Comparison of ENCODE assay signal across 1 cellular context in the genomic region with DNA sequence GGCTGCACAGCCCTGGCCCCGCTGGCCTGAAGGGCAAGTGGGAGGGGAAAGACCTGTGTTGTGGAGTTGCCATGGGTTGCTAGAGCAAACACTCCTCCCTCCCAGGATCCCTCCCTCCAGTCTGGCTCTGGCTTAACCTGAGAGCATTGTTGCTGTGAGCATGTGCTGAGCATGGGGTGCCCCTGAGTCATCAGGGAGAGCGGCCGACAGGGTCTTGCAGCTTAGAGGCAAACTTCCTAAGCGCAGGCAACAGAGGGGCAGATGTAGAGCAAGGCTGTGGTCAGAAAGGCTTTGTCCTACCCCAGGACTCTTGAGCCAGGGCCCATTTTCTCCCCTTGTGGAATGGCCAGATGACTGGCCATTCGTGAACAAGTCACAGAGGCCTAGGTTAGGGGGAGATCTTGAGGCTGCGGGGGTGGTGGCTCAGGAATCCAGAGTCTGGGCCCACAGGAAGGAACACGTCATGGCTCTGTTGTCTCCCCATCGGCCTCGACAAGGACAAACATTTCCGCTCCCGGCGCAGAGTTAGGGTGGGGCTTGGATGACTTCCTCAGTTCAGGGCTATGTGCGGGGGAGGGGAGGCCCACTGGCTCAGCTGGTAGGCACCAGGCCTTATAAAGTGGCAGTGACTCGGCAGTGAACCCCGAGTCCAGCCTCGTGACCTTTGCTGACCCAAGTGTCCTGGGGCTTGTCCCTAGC.
A peak's percentile ranks its signal among the peaks of the same experiment; 100 is the strongest.
TF ChIP-seq lines count a peak whose summit lies in the region.

No MANE protein-coding gene starts in this region.

TF ChIP-seq in HepG2, 621 proteins besides CTCF, POLR2A, EP300 and RAD21 (continued from another document and continues in another):
- TF ChIP-seq, protein P1, sequence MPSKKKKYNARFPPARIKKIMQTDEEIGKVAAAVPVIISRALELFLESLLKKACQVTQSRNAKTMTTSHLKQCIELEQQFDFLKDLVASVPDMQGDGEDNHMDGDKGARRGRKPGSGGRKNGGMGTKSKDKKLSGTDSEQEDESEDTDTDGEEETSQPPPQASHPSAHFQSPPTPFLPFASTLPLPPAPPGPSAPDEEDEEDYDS (CRISPR knock-in tag; IDR thresholded peaks at IDR 0.05) = peak; percentile 83
- TF ChIP-seq, protein P2, sequence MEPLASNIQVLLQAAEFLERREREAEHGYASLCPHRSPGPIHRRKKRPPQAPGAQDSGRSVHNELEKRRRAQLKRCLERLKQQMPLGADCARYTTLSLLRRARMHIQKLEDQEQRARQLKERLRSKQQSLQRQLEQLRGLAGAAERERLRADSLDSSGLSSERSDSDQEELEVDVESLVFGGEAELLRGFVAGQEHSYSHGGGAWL (CRISPR knock-in tag; IDR thresholded peaks at IDR 0.05) = peak; percentile 83; the same call in 1 of the 2 replicates
- TF ChIP-seq ZBTB7A (CRISPR knock-in tag; IDR thresholded peaks at IDR 0.05) (peak; percentile 86; the same call in 1 of the 2 replicates), PCBP2 (optimal IDR thresholded peaks at IDR 0.05; ENCODE audit: low read depth, low read length, poor library complexity, severe bottlenecking) (no peak), GZF1 (CRISPR knock-in tag; IDR thresholded peaks at IDR 0.05) (no peak; the same call in 1 of the 2 replicates), EZH2 (conservative IDR thresholded peaks at IDR 0.05; ENCODE audit: low read depth, low read length) (no peak), SNRNP70 (IDR thresholded peaks at IDR 0.05; ENCODE audit: low read depth, low read length) (no peak), ZNF232 (CRISPR knock-in tag; IDR thresholded peaks at IDR 0.05; ENCODE audit: borderline replicate concordance) (peak; percentile 89), ARNT2 (CRISPR knock-in tag; IDR thresholded peaks at IDR 0.05; ENCODE audit: low read depth) (peak; percentile 77), ETV6 (CRISPR knock-in tag; conservative IDR thresholded peaks at IDR 0.05) (0 out of 2 replicates have a peak, but pooled peaks have one; percentile 11), GFI1 (CRISPR knock-in tag; IDR thresholded peaks at IDR 0.05; ENCODE audit: borderline replicate concordance) (peak; percentile 19; the same call in 1 of the 2 replicates), ZNF589 (CRISPR knock-in tag; conservative IDR thresholded peaks at IDR 0.05) (0 out of 2 replicates have a peak, but pooled peaks have one; percentile 66), JUNB (CRISPR knock-in tag; IDR thresholded peaks at IDR 0.05; ENCODE audit: borderline replicate concordance) (peak; percentile 86; the same call in 1 of the 2 replicates), ZNF251 (CRISPR knock-in tag; IDR thresholded peaks at IDR 0.05) (0 out of 2 replicates have a peak, but pooled peaks have one; percentile 50), RCOR2 (CRISPR knock-in tag; IDR thresholded peaks at IDR 0.05) (peak; percentile 78), ATF7-NPFF (CRISPR knock-in tag; IDR thresholded peaks at IDR 0.05; ENCODE audit: low read depth) (peak; percentile 48), ZNF839 (CRISPR knock-in tag; IDR thresholded peaks at IDR 0.05; ENCODE audit: borderline replicate concordance) (0 out of 2 replicates have a peak, but pooled peaks have one; percentile 79), ZNF670 (CRISPR knock-in tag; IDR thresholded peaks at IDR 0.05; ENCODE audit: borderline replicate concordance) (peak; percentile 98), ZSCAN9 (CRISPR knock-in tag; IDR thresholded peaks at IDR 0.05; ENCODE audit: borderline replicate concordance) (peak; percentile 91), DR1 (CRISPR knock-in tag; IDR thresholded peaks at IDR 0.05) (no peak), HOXA3 (CRISPR knock-in tag; IDR thresholded peaks at IDR 0.05) (peak; percentile 59; the same call in 1 of the 2 replicates), RAD51 (IDR thresholded peaks at IDR 0.05; ENCODE audit: borderline replicate concordance) (no peak), ZFYVE20 (CRISPR knock-in tag; IDR thresholded peaks at IDR 0.05; ENCODE audit: borderline replicate concordance, low read depth) (no peak), HOXA5 (CRISPR knock-in tag; IDR thresholded peaks at IDR 0.05) (peak; percentile 86; the same call in 1 of the 2 replicates), ZNF567 (CRISPR knock-in tag; IDR thresholded peaks at IDR 0.05; ENCODE audit: borderline replicate concordance) (peak; percentile 98), KLF6 (CRISPR knock-in tag; IDR thresholded peaks at IDR 0.05) (peak; percentile 78), ZNF75D (CRISPR knock-in tag; IDR thresholded peaks at IDR 0.05; ENCODE audit: borderline replicate concordance) (no peak), ZNF501 (CRISPR knock-in tag; IDR thresholded peaks at IDR 0.05) (peak; percentile 94), ZBTB42 (CRISPR knock-in tag; IDR thresholded peaks at IDR 0.05) (no peak), ZNF569 (CRISPR knock-in tag; IDR thresholded peaks at IDR 0.05; ENCODE audit: borderline replicate concordance) (no peak), ZKSCAN5 (CRISPR knock-in tag; IDR thresholded peaks at IDR 0.05) (no peak), ISL2 (CRISPR knock-in tag; IDR thresholded peaks at IDR 0.05) (no peak; the same call in 1 of the 2 replicates), SETDB1 (CRISPR knock-in tag; IDR thresholded peaks at IDR 0.05; ENCODE audit: borderline replicate concordance) (no peak), CEBPG (CRISPR knock-in tag; IDR thresholded peaks at IDR 0.05) (peak; percentile 56; the same call in 1 of the 2 replicates)
- TF ChIP-seq, protein P3, sequence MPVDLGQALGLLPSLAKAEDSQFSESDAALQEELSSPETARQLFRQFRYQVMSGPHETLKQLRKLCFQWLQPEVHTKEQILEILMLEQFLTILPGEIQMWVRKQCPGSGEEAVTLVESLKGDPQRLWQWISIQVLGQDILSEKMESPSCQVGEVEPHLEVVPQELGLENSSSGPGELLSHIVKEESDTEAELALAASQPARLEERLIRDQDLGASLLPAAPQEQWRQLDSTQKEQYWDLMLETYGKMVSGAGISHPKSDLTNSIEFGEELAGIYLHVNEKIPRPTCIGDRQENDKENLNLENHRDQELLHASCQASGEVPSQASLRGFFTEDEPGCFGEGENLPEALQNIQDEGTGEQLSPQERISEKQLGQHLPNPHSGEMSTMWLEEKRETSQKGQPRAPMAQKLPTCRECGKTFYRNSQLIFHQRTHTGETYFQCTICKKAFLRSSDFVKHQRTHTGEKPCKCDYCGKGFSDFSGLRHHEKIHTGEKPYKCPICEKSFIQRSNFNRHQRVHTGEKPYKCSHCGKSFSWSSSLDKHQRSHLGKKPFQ (CRISPR knock-in tag; IDR thresholded peaks at IDR 0.05; ENCODE audit: insufficient replicate concordance) = peak; percentile 51
- TF ChIP-seq, protein P4, sequence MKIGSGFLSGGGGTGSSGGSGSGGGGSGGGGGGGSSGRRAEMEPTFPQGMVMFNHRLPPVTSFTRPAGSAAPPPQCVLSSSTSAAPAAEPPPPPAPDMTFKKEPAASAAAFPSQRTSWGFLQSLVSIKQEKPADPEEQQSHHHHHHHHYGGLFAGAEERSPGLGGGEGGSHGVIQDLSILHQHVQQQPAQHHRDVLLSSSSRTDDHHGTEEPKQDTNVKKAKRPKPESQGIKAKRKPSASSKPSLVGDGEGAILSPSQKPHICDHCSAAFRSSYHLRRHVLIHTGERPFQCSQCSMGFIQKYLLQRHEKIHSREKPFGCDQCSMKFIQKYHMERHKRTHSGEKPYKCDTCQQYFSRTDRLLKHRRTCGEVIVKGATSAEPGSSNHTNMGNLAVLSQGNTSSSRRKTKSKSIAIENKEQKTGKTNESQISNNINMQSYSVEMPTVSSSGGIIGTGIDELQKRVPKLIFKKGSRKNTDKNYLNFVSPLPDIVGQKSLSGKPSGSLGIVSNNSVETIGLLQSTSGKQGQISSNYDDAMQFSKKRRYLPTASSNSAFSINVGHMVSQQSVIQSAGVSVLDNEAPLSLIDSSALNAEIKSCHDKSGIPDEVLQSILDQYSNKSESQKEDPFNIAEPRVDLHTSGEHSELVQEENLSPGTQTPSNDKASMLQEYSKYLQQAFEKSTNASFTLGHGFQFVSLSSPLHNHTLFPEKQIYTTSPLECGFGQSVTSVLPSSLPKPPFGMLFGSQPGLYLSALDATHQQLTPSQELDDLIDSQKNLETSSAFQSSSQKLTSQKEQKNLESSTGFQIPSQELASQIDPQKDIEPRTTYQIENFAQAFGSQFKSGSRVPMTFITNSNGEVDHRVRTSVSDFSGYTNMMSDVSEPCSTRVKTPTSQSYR (CRISPR knock-in tag; IDR thresholded peaks at IDR 0.05; ENCODE audit: borderline replicate concordance) = peak; percentile 88; the same call in 1 of the 2 replicates
- TF ChIP-seq, protein P5, sequence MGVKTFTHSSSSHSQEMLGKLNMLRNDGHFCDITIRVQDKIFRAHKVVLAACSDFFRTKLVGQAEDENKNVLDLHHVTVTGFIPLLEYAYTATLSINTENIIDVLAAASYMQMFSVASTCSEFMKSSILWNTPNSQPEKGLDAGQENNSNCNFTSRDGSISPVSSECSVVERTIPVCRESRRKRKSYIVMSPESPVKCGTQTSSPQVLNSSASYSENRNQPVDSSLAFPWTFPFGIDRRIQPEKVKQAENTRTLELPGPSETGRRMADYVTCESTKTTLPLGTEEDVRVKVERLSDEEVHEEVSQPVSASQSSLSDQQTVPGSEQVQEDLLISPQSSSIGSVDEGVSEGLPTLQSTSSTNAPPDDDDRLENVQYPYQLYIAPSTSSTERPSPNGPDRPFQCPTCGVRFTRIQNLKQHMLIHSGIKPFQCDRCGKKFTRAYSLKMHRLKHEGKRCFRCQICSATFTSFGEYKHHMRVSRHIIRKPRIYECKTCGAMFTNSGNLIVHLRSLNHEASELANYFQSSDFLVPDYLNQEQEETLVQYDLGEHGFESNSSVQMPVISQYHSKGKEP (CRISPR knock-in tag; IDR thresholded peaks at IDR 0.05) = no peak
- TF ChIP-seq, protein P6, sequence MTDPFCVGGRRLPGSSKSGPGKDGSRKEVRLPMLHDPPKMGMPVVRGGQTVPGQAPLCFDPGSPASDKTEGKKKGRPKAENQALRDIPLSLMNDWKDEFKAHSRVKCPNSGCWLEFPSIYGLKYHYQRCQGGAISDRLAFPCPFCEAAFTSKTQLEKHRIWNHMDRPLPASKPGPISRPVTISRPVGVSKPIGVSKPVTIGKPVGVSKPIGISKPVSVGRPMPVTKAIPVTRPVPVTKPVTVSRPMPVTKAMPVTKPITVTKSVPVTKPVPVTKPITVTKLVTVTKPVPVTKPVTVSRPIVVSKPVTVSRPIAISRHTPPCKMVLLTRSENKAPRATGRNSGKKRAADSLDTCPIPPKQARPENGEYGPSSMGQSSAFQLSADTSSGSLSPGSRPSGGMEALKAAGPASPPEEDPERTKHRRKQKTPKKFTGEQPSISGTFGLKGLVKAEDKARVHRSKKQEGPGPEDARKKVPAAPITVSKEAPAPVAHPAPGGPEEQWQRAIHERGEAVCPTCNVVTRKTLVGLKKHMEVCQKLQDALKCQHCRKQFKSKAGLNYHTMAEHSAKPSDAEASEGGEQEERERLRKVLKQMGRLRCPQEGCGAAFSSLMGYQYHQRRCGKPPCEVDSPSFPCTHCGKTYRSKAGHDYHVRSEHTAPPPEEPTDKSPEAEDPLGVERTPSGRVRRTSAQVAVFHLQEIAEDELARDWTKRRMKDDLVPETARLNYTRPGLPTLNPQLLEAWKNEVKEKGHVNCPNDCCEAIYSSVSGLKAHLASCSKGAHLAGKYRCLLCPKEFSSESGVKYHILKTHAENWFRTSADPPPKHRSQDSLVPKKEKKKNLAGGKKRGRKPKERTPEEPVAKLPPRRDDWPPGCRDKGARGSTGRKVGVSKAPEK (CRISPR knock-in tag; IDR thresholded peaks at IDR 0.05; ENCODE audit: borderline replicate concordance) = no peak
- TF ChIP-seq, protein P7, sequence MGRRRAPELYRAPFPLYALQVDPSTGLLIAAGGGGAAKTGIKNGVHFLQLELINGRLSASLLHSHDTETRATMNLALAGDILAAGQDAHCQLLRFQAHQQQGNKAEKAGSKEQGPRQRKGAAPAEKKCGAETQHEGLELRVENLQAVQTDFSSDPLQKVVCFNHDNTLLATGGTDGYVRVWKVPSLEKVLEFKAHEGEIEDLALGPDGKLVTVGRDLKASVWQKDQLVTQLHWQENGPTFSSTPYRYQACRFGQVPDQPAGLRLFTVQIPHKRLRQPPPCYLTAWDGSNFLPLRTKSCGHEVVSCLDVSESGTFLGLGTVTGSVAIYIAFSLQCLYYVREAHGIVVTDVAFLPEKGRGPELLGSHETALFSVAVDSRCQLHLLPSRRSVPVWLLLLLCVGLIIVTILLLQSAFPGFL (CRISPR knock-in tag; IDR thresholded peaks at IDR 0.05) = no peak
- TF ChIP-seq, protein P8, sequence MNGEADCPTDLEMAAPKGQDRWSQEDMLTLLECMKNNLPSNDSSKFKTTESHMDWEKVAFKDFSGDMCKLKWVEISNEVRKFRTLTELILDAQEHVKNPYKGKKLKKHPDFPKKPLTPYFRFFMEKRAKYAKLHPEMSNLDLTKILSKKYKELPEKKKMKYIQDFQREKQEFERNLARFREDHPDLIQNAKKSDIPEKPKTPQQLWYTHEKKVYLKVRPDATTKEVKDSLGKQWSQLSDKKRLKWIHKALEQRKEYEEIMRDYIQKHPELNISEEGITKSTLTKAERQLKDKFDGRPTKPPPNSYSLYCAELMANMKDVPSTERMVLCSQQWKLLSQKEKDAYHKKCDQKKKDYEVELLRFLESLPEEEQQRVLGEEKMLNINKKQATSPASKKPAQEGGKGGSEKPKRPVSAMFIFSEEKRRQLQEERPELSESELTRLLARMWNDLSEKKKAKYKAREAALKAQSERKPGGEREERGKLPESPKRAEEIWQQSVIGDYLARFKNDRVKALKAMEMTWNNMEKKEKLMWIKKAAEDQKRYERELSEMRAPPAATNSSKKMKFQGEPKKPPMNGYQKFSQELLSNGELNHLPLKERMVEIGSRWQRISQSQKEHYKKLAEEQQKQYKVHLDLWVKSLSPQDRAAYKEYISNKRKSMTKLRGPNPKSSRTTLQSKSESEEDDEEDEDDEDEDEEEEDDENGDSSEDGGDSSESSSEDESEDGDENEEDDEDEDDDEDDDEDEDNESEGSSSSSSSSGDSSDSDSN (CRISPR knock-in tag; IDR thresholded peaks at IDR 0.05) = peak; percentile 84
- TF ChIP-seq, protein P9, sequence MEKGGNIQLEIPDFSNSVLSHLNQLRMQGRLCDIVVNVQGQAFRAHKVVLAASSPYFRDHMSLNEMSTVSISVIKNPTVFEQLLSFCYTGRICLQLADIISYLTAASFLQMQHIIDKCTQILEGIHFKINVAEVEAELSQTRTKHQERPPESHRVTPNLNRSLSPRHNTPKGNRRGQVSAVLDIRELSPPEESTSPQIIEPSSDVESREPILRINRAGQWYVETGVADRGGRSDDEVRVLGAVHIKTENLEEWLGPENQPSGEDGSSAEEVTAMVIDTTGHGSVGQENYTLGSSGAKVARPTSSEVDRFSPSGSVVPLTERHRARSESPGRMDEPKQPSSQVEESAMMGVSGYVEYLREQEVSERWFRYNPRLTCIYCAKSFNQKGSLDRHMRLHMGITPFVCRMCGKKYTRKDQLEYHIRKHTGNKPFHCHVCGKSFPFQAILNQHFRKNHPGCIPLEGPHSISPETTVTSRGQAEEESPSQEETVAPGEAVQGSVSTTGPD (CRISPR knock-in tag; IDR thresholded peaks at IDR 0.05) = peak; percentile 85; the same call in 1 of the 2 replicates
- TF ChIP-seq, protein P10, sequence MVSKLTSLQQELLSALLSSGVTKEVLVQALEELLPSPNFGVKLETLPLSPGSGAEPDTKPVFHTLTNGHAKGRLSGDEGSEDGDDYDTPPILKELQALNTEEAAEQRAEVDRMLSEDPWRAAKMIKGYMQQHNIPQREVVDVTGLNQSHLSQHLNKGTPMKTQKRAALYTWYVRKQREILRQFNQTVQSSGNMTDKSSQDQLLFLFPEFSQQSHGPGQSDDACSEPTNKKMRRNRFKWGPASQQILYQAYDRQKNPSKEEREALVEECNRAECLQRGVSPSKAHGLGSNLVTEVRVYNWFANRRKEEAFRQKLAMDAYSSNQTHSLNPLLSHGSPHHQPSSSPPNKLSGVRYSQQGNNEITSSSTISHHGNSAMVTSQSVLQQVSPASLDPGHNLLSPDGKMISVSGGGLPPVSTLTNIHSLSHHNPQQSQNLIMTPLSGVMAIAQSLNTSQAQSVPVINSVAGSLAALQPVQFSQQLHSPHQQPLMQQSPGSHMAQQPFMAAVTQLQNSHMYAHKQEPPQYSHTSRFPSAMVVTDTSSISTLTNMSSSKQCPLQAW (CRISPR knock-in tag; IDR thresholded peaks at IDR 0.05) = peak; percentile 95
